In the genomic region with DNA sequence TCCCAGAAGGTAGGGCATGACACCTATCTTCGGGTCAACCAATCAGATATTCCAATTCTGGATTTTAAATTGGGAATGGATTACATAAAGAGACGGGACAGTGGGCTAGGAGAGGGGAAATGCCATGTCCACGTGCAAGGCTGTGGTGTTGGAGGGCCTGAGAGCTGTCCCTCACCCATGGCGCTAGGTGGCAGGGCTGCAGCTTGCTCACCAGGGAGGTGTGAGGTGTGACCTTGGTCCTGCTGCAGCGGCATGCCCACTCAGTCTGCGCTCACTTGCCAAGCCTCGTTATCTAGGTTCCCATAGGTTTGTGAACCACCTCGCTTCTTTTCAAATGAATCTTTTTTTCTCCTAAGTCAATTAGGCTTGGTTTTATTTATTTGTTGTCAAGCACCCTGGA, we compare ENCODE assay signal across 35 cellular contexts. TPM values are rescaled to one million over a fixed set of nuclear protein-coding genes. Genes with fewer than 3 reads are reported as not detected.
"Had no signal": no experiment of that assay in that cellular context is flagged by ENCODE, and none has a peak within 500 bp of the region (broad histone marks: within the 10 kb centered on the region; RNA-seq: fewer than 3 reads in every experiment).

No MANE protein-coding gene starts in this region.

- H3K4me1 Mint-ChIP-seq: activated CD4-positive, alpha-beta T cell treated with anti-CD3 and anti-CD28 coated beads, Interleukin-2, amount 10 ng/mL, durations not matched to agents 24 days and 14 days had no signal

- FAIRE-seq: astrocyte, bronchial epithelial cell, RCC 7860 had no signal

- H3K36me3 Mint-ChIP-seq: activated naive CD4-positive, alpha-beta T cell treated with anti-CD3 and anti-CD28 coated beads, Interleukin-2, amount 50 U/mL, for 72 hours had no signal

- H3K27ac ChIP-seq: adrenal gland, body of pancreas, PC-9, RWPE1, WERI-Rb-1 had no signal

- H2AFZ ChIP-seq: PC-9 had no signal

- H3K4me2 ChIP-seq: PC-9 had no signal

- H3K27ac Mint-ChIP-seq: activated CD4-positive, alpha-beta T cell treated with anti-CD3 and anti-CD28 coated beads, Interleukin-2, amount 10 ng/mL, durations not matched to agents 24 days and 14 days; activated CD8-positive, alpha-beta T cell treated with anti-CD3 and anti-CD28 coated beads for 36 hours; activated naive CD4-positive, alpha-beta T cell treated with anti-CD3 and anti-CD28 coated beads, Interleukin-2, amount 50 U/mL, for 72 hours; activated T-cell treated with anti-CD3 and anti-CD28 coated beads, Interleukin-2, amount 50 U/mL, for 24 hours; activated T-helper 2 cell treated with anti-CD3 and anti-CD28 coated beads, Interferon-gamma antibody, Interleukin-2, Interleukin-4, amounts not matched to agents 10 μg/mL and 5 μg/mL and 100 μg/mL, durations not matched to agents 14 hours and 24 hours and 36 hours had no signal

- H3K9me3 ChIP-seq: adrenal gland, body of pancreas, MG63 had no signal

- H3K36me3 ChIP-seq: adrenal gland, MG63, WERI-Rb-1 had no signal

- DNase-seq: activated CD4-positive, alpha-beta T cell treated with anti-CD3 and anti-CD28 coated beads, Interleukin-2, amount 10 ng/mL, durations not matched to agents 24 days and 14 days; activated CD4-positive, alpha-beta T cell treated with anti-CD3 and anti-CD28 coated beads, Interleukin-2, amount 50 U/mL, for 4 hours; activated CD8-positive, alpha-beta T cell treated with anti-CD3 and anti-CD28 coated beads for 36 hours; activated gamma-delta T cell; activated naive CD4-positive, alpha-beta T cell treated with Interleukin-2 at 50 U/mL for 16 hours; activated T-cell treated with anti-CD3 and anti-CD28 coated beads, Interleukin-2, amount 50 U/mL, for 24 hours; adrenal gland; Kasumi-1; KG1; MG63; NCI-H1048; NCI-H1105 treated with DMSO at 0.1 percent for 48 hours; NCI-H1436; NCI-H187; NCI-H2029 treated with DMSO at 0.1 percent for 48 hours; NCI-H2107; NCI-H2171; NCI-H510A; NCI-H526; NCI-H748 treated with DMSO at 0.1 percent for 48 hours; PC-9; Right ventricle myocardium superior; T1000; WERI-Rb-1 had no signal

- H3K27me3 ChIP-seq: adrenal gland, body of pancreas, MG63 had no signal

- H3K9me3 Mint-ChIP-seq: activated CD4-positive, alpha-beta T cell treated with anti-CD3 and anti-CD28 coated beads, Interleukin-2, amount 10 ng/mL, durations not matched to agents 24 days and 14 days; activated CD8-positive, alpha-beta T cell treated with anti-CD3 and anti-CD28 coated beads for 36 hours; activated naive CD4-positive, alpha-beta T cell treated with anti-CD3 and anti-CD28 coated beads, Interleukin-2, amount 50 U/mL, for 72 hours; activated T-cell treated with anti-CD3 and anti-CD28 coated beads, Interleukin-2, amount 50 U/mL, for 24 hours; activated T-helper 2 cell treated with anti-CD3 and anti-CD28 coated beads, Interferon-gamma antibody, Interleukin-2, Interleukin-4, amounts not matched to agents 10 μg/mL and 5 μg/mL and 100 μg/mL, durations not matched to agents 14 hours and 24 hours and 36 hours had no signal

- H3K4me3 ChIP-seq: adrenal gland, body of pancreas, MG63, PC-9 had no signal

- H3K4me3 Mint-ChIP-seq: activated CD4-positive, alpha-beta T cell treated with anti-CD3 and anti-CD28 coated beads, Interleukin-2, amount 10 ng/mL, durations not matched to agents 24 days and 14 days; activated CD8-positive, alpha-beta T cell treated with anti-CD3 and anti-CD28 coated beads for 36 hours; activated T-cell treated with anti-CD3 and anti-CD28 coated beads, Interleukin-2, amount 50 U/mL, for 24 hours had no signal

- ATAC-seq: activated CD8-positive, alpha-beta T cell treated with anti-CD3 and anti-CD28 coated beads for 36 hours; activated naive CD4-positive, alpha-beta T cell treated with anti-CD3 and anti-CD28 coated beads, Interleukin-2, amount 50 U/mL, for 72 hours; body of pancreas had no signal

- H3K4me1 ChIP-seq: adrenal gland had no signal

RNA-seq across cellular contexts. Expression of a gene that starts 19.4 kb away (rescaled TPM):
- total RNA-seq: OCI-LY7 had no signal

RNA-seq across cellular contexts. Expression of a gene that starts 31.6 kb away (rescaled TPM):
- total RNA-seq: activated CD4-positive, alpha-beta T cell treated with anti-CD3 and anti-CD28 coated beads, Interleukin-2, amount 10 ng/mL, durations not matched to agents 24 days and 14 days; activated CD8-positive, alpha-beta memory T cell treated with anti-CD3 and anti-CD28 coated beads for 36 hours; activated CD8-positive, alpha-beta T cell treated with anti-CD3 and anti-CD28 coated beads for 36 hours; activated naive CD4-positive, alpha-beta T cell treated with anti-CD3 and anti-CD28 coated beads, Interleukin-2, amount 50 U/mL, for 72 hours; activated T-helper 2 cell treated with anti-CD3 and anti-CD28 coated beads, Interferon-gamma antibody, Interleukin-2, Interleukin-4, amounts not matched to agents 10 μg/mL and 5 μg/mL and 100 μg/mL, durations not matched to agents 14 hours and 24 hours and 36 hours; adrenal gland; astrocyte; body of pancreas; bronchial epithelial cell; OCI-LY7; PC-9; Right ventricle myocardium superior; T-helper 1 cell treated with Interleukin-12 subunit alpha and Interleukin-12 subunit beta and Interleukin-4 antibody, amounts not matched to agents 30 ng/mL and 1 ng/mL, for 36 hours; T-helper 2 cell treated with Interferon-gamma antibody and Interleukin-4, amounts not matched to agents 100 ng/mL and 5 ng/mL, for 36 hours had no signal
- polyA plus RNA-seq: adrenal gland had no signal

RNA-seq across cellular contexts. Expression of a gene that starts 51.5 kb away (rescaled TPM):
- total RNA-seq: activated CD4-positive, alpha-beta T cell treated with anti-CD3 and anti-CD28 coated beads, Interleukin-2, amount 10 ng/mL, durations not matched to agents 24 days and 14 days; activated CD8-positive, alpha-beta memory T cell treated with anti-CD3 and anti-CD28 coated beads for 36 hours; activated CD8-positive, alpha-beta T cell treated with anti-CD3 and anti-CD28 coated beads for 36 hours; activated naive CD4-positive, alpha-beta T cell treated with anti-CD3 and anti-CD28 coated beads, Interleukin-2, amount 50 U/mL, for 72 hours; activated T-helper 2 cell treated with anti-CD3 and anti-CD28 coated beads, Interferon-gamma antibody, Interleukin-2, Interleukin-4, amounts not matched to agents 10 μg/mL and 5 μg/mL and 100 μg/mL, durations not matched to agents 14 hours and 24 hours and 36 hours; adrenal gland; astrocyte; bronchial epithelial cell; OCI-LY7; PC-9; Right ventricle myocardium superior; T-helper 1 cell treated with Interleukin-12 subunit alpha and Interleukin-12 subunit beta and Interleukin-4 antibody, amounts not matched to agents 30 ng/mL and 1 ng/mL, for 36 hours; T-helper 2 cell treated with Interferon-gamma antibody and Interleukin-4, amounts not matched to agents 100 ng/mL and 5 ng/mL, for 36 hours had no signal
- polyA plus RNA-seq: adrenal gland had no signal
